ENCODE assay signal across 8 cellular contexts in genomic region chr9:84669293-84670105, GRCh38. TPM values are rescaled to one million over a fixed set of nuclear protein-coding genes. Genes with fewer than 3 reads are reported as not detected.
A peak's percentile ranks its signal among the peaks of the same experiment; 100 is the strongest.
DNase-seq lines count a peak whose midpoint lies in the region; ATAC-seq lines count a peak whose summit lies in the region.

Gene NTRK2, plus strand, starts transcription at chr9:84669729. Its CDS starts 1,020 bp downstream, at chr9:84670749.

- peak within 1 kb of the TSS; percentile 97 for H3K4me2 ChIP-seq in neuronal stem cell (ENCODE audit: insufficient read depth, low read length, poor library complexity, severe bottlenecking)

- peak within 1 kb of the TSS; percentile 15 for H2BK15ac ChIP-seq in neuronal stem cell (ENCODE audit: low read length)

- peak within 1 kb of the TSS; percentile 47 for H3K4me3 Mint-ChIP-seq in activated T-helper 2 cell treated with anti-CD3 and anti-CD28 coated beads, Interferon-gamma antibody, Interleukin-2, Interleukin-4, amounts not matched to agents 10 μg/mL and 5 μg/mL and 100 μg/mL, durations not matched to agents 14 hours and 24 hours and 36 hours (ENCODE audit: low read depth)

- H3K36me3 ChIP-seq in neuronal stem cell (replicated peaks in 1 of 2; ENCODE audit: control insufficient read depth in 2 of 2, insufficient read depth in 2 of 2, low read length in 2 of 2), result no peaks in the 10 kb centered on the region

- H3K36me3 Mint-ChIP-seq in activated T-helper 2 cell treated with anti-CD3 and anti-CD28 coated beads, Interferon-gamma antibody, Interleukin-2, Interleukin-4, amounts not matched to agents 10 μg/mL and 5 μg/mL and 100 μg/mL, durations not matched to agents 14 hours and 24 hours and 36 hours (ENCODE audit: low read depth), result no peaks in the 10 kb centered on the region

- no peak within 1 kb of the TSS for H3K27ac ChIP-seq in neuronal stem cell (replicated peaks; ENCODE audit: low read length)

- H2BK12ac ChIP-seq in neuronal stem cell (ENCODE audit: low read length), result no peak within 1 kb of the TSS

- ATAC-seq in HG03354 (IDR thresholded peaks at IDR 0.05; ENCODE audit: poor library complexity, severe bottlenecking, unreplicated experiment) (peak; percentile 55), Right ventricle myocardium superior (ENCODE audit: poor library complexity) (peak; percentile 51), GM18870 (IDR thresholded peaks at IDR 0.05; ENCODE audit: unreplicated experiment) (no peak), GM21737 (IDR thresholded peaks at IDR 0.05; ENCODE audit: unreplicated experiment) (no peak)

- WGBS in neuronal stem cell (ENCODE audit: extremely low coverage in 2 of 2, insufficient read length in 2 of 2, insufficient replicate concordance in 1 of 2), 2 donors, result no CpG with 5 or more reads among the region's 68 CpGs

- peak within 1 kb of the TSS; percentile 55 for H3K18ac ChIP-seq in neuronal stem cell (ENCODE audit: low read length)

- H3K23ac ChIP-seq in neuronal stem cell (ENCODE audit: low read depth, low read length, poor library complexity), result no peak within 1 kb of the TSS

- peak within 1 kb of the TSS; percentile 98 for H3K14ac ChIP-seq in neuronal stem cell (ENCODE audit: low read length)

- H2BK120ac ChIP-seq in neuronal stem cell (ENCODE audit: low read depth, low read length), result peak within 1 kb of the TSS; percentile 27

- peak within 1 kb of the TSS; percentile 58 to 86 for H3K4me3 ChIP-seq in neuronal stem cell (ENCODE audit: low read length in 2 of 2)

- H3K9me3 Mint-ChIP-seq in activated T-helper 2 cell treated with anti-CD3 and anti-CD28 coated beads, Interferon-gamma antibody, Interleukin-2, Interleukin-4, amounts not matched to agents 10 μg/mL and 5 μg/mL and 100 μg/mL, durations not matched to agents 14 hours and 24 hours and 36 hours, result no peaks in the 10 kb centered on the region

- H3K9me3 ChIP-seq in neuronal stem cell (replicated peaks in 1 of 2; ENCODE audit: control insufficient read depth in 2 of 2, insufficient read depth in 1 of 2, low read depth in 1 of 2, low read length in 2 of 2), result peaks cover 3 to 6% of the 10 kb centered on the region in 2 donors

- peaks cover 73% of the 10 kb centered on the region for H3K27me3 Mint-ChIP-seq in activated T-helper 2 cell treated with anti-CD3 and anti-CD28 coated beads, Interferon-gamma antibody, Interleukin-2, Interleukin-4, amounts not matched to agents 10 μg/mL and 5 μg/mL and 100 μg/mL, durations not matched to agents 14 hours and 24 hours and 36 hours (ENCODE audit: low read depth)

- H4K91ac ChIP-seq in neuronal stem cell (ENCODE audit: low read depth, low read length, poor library complexity), result no peak within 1 kb of the TSS

- peak within 1 kb of the TSS; percentile 60 for H2BK5ac ChIP-seq in neuronal stem cell (ENCODE audit: low read length)

- DNase-seq in GM03348 (ENCODE audit: low spot score) (peak; percentile 29), Right ventricle myocardium superior (peak; percentile 66), neuronal stem cell (ENCODE audit: low spot score) (peak; percentile 45), HCEC 1CT (no peak)
- DNase-seq in activated T-helper 2 cell treated with anti-CD3 and anti-CD28 coated beads, Interferon-gamma antibody, Interleukin-2, Interleukin-4, amounts not matched to agents 10 μg/mL and 5 μg/mL and 100 μg/mL, durations not matched to agents 14 hours and 24 hours and 36 hours (ENCODE audit: low spot score), result no peak

- H4K8ac ChIP-seq in neuronal stem cell (ENCODE audit: low read depth, low read length), result no peak within 1 kb of the TSS

- H3K9ac ChIP-seq in neuronal stem cell (ENCODE audit: low read depth, low read length, poor library complexity), result peak within 1 kb of the TSS; percentile 83

- intact Hi-C loops in activated T-helper 2 cell treated with anti-CD3 and anti-CD28 coated beads, Interferon-gamma antibody, Interleukin-2, Interleukin-4, amounts not matched to agents 10 μg/mL and 5 μg/mL and 100 μg/mL, durations not matched to agents 14 hours and 24 hours and 36 hours (cut with micrococcal nuclease), result no loop called here
- intact Hi-C loops in Right ventricle myocardium superior (cut with DNase I), result loop anchor here (10.0 kb wide), 1 partner anchor 265 kb away; no protein-coding TSS in a partner anchor

- H3K4me1 Mint-ChIP-seq in activated T-helper 2 cell treated with anti-CD3 and anti-CD28 coated beads, Interferon-gamma antibody, Interleukin-2, Interleukin-4, amounts not matched to agents 10 μg/mL and 5 μg/mL and 100 μg/mL, durations not matched to agents 14 hours and 24 hours and 36 hours (ENCODE audit: low read depth), result peaks cover 6% of the 10 kb centered on the region

- H3K79me1 ChIP-seq in neuronal stem cell (ENCODE audit: low read depth, low read length), result no peaks in the 10 kb centered on the region

- H3K4ac ChIP-seq in neuronal stem cell (ENCODE audit: low read length), result no peak within 1 kb of the TSS

- H2AK5ac ChIP-seq in neuronal stem cell (ENCODE audit: low read depth, low read length), result no peak within 1 kb of the TSS

- peaks cover 19 to 55% (median 44%) of the 10 kb centered on the region in 3 experiments for H3K27me3 ChIP-seq in neuronal stem cell (ENCODE audit: control insufficient read depth in 3 of 3, insufficient read depth in 3 of 3, low read depth in 1 of 3, low read length in 3 of 3)

- peak within 1 kb of the TSS; percentile 99 for H2AFZ ChIP-seq in neuronal stem cell (ENCODE audit: low read length)

- H3K27ac Mint-ChIP-seq in activated T-helper 2 cell treated with anti-CD3 and anti-CD28 coated beads, Interferon-gamma antibody, Interleukin-2, Interleukin-4, amounts not matched to agents 10 μg/mL and 5 μg/mL and 100 μg/mL, durations not matched to agents 14 hours and 24 hours and 36 hours, result no peak within 1 kb of the TSS

- H3K4me1 ChIP-seq in neuronal stem cell (ENCODE audit: control insufficient read depth in 2 of 2, insufficient read depth in 1 of 2, low read depth in 1 of 2, low read length in 2 of 2), result peaks cover 8 to 14% of the 10 kb centered on the region in 2 donors

RNA-seq across cellular contexts. Expression of gene NTRK2, which starts in this region (rescaled TPM):
- total RNA-seq in activated T-helper 2 cell treated with anti-CD3 and anti-CD28 coated beads, Interferon-gamma antibody, Interleukin-2, Interleukin-4, amounts not matched to agents 10 μg/mL and 5 μg/mL and 100 μg/mL, durations not matched to agents 14 hours and 24 hours and 36 hours, result 1.6 TPM in 2 replicates
- 4.5 TPM for total RNA-seq in Right ventricle myocardium superior
- 0.14 TPM for polyA plus RNA-seq in neuronal stem cell (2013, experiment 1 of 2)
- 0.17 TPM for polyA plus RNA-seq in neuronal stem cell (2013, experiment 2 of 2)

Comparison
In these comparisons a context has a peak if more than half of its experiments do, and no peak if none do; other contexts are left out.
1. DNase-seq: peak in GM03348 (single experiment), Right ventricle myocardium superior (single experiment) and neuronal stem cell (single experiment); none in activated T-helper 2 cell treated with anti-CD3 and anti-CD28 coated beads, Interferon-gamma antibody, Interleukin-2, Interleukin-4, amounts not matched to agents 10 μg/mL and 5 μg/mL and 100 μg/mL, durations not matched to agents 14 hours and 24 hours and 36 hours (single experiment) and HCEC 1CT (single experiment).
2. ATAC-seq: peak in HG03354 (single experiment) and Right ventricle myocardium superior (single experiment); none in GM18870 (single experiment) and GM21737 (single experiment).